ENCODE assay signal across 16 cellular contexts in genomic region chr20:61990484-61990883, GRCh38.
DNase-seq lines count a peak whose midpoint lies in the region; ATAC-seq and TF ChIP-seq lines count a peak whose summit lies in the region.
"Had no signal": no experiment of that assay in that cellular context is flagged by ENCODE, and none has a peak within 500 bp of the region (broad histone marks: within the 10 kb centered on the region; RNA-seq: fewer than 3 reads in every experiment).

No MANE protein-coding gene starts in this region.

- H3K27me3 Mint-ChIP-seq in endothelial cell (ENCODE audit: unreplicated experiment) = peaks cover 6% of the 10 kb centered on the region
- H3K27me3 Mint-ChIP-seq in natural killer cell treated with Interleukin-12 subunit alpha and Interleukin-12 subunit beta and Interleukin-15 and Interleukin-18, amount 100 ng/mL, for 72 hours = no peaks in the 10 kb centered on the region
- H3K27me3 Mint-ChIP-seq: B cell had no signal

- H2AFZ ChIP-seq in Karpas-422 (ENCODE audit: low read length) = no peak overlapping the region

- TF ChIP-seq CTCF in heart left ventricle (IDR thresholded peaks at IDR 0.05) (no peak), endothelial cell (IDR thresholded peaks at IDR 0.05; ENCODE audit: unreplicated experiment) (no peak)

- peaks cover 22% of the 10 kb centered on the region; the same call in 1 of the 2 replicates for H3K79me2 ChIP-seq in Karpas-422 (ENCODE audit: low read length)

- no peaks in the 10 kb centered on the region for H3K4me1 Mint-ChIP-seq in endothelial cell (ENCODE audit: unreplicated experiment)
- peaks cover 32 to 47% of the 10 kb centered on the region in 2 donors for H3K4me1 Mint-ChIP-seq in natural killer cell treated with Interleukin-12 subunit alpha and Interleukin-12 subunit beta and Interleukin-15 and Interleukin-18, amount 100 ng/mL, for 72 hours (ENCODE audit: low read depth in 2 of 2)

- ATAC-seq in left ventricle myocardium superior (no peak), heart left ventricle (no peak), GM21526 (IDR thresholded peaks at IDR 0.05; ENCODE audit: low FRiP score, unreplicated experiment) (no peak)
- ATAC-seq in natural killer cell treated with Interleukin-12 subunit alpha and Interleukin-12 subunit beta and Interleukin-15 and Interleukin-18, amount 100 ng/mL, for 72 hours = no peak
- ATAC-seq: CD8-positive, alpha-beta T cell had no signal

- H3K4me1 ChIP-seq in heart left ventricle (peaks cover 0 to 7% (median 0%) of the 10 kb centered on the region in 12 donors), Karpas-422 (ENCODE audit: low read length) (no peaks in the 10 kb centered on the region)

- H3K9ac ChIP-seq in Karpas-422 (ENCODE audit: low read length) = no peak overlapping the region

- H3K27ac Mint-ChIP-seq in endothelial cell (ENCODE audit: unreplicated experiment) = peak overlapping the region; percentile 36
- H3K27ac Mint-ChIP-seq in natural killer cell treated with Interleukin-12 subunit alpha and Interleukin-12 subunit beta and Interleukin-15 and Interleukin-18, amount 100 ng/mL, for 72 hours = peak overlapping the region in 1 of 2 donors; percentile 30
- H3K27ac Mint-ChIP-seq: B cell, HFFc6 had no signal

- H3K27me3 ChIP-seq in heart left ventricle (no peaks in the 10 kb centered on the region), Karpas-422 (ENCODE audit: low read length) (no peaks in the 10 kb centered on the region)

- WGBS in heart left ventricle, 4 donors = 93 to 96% (median 94%) methylated on average over 10 to 11 of the region's 11 CpGs

- H3K36me3 ChIP-seq in heart left ventricle = peaks cover 0 to 84% (median 62%) of the 10 kb centered on the region in 9 donors
- H3K36me3 ChIP-seq in Karpas-422 (ENCODE audit: insufficient read depth, low read length) = peaks cover 14% of the 10 kb centered on the region

- H3K4me2 ChIP-seq in Karpas-422 (ENCODE audit: low read depth, low read length, poor library complexity, severe bottlenecking) = no peak overlapping the region

- H3K9me3 ChIP-seq in heart left ventricle = peaks cover 0 to 21% (median 10%) of the 10 kb centered on the region in 12 donors
- no peaks in the 10 kb centered on the region for H3K9me3 ChIP-seq in Karpas-422 (ENCODE audit: low read length)

- no peaks in the 10 kb centered on the region for H3K9me2 ChIP-seq in Karpas-422 (replicated peaks; ENCODE audit: insufficient read depth, low read length)

- H3K9me3 Mint-ChIP-seq in endothelial cell (ENCODE audit: unreplicated experiment) = peaks cover 5% of the 10 kb centered on the region
- peaks cover 7% of the 10 kb centered on the region for H3K9me3 Mint-ChIP-seq in natural killer cell treated with Interleukin-12 subunit alpha and Interleukin-12 subunit beta and Interleukin-15 and Interleukin-18, amount 100 ng/mL, for 72 hours

- peak overlapping the region; percentile 65 for H3K4me3 Mint-ChIP-seq in endothelial cell (ENCODE audit: unreplicated experiment)
- H3K4me3 Mint-ChIP-seq in natural killer cell treated with Interleukin-12 subunit alpha and Interleukin-12 subunit beta and Interleukin-15 and Interleukin-18, amount 100 ng/mL, for 72 hours = peak overlapping the region; percentile 37
- H3K4me3 Mint-ChIP-seq: B cell; CD8-positive, alpha-beta T cell; HFFc6 had no signal

- DNase-seq in left ventricle myocardium superior = peak; percentile 12
- DNase-seq in heart left ventricle = no peak
- no peak for DNase-seq in endothelial cell (ENCODE audit: low spot score)
- peak; percentile 52 for DNase-seq in natural killer cell treated with Interleukin-12 subunit alpha and Interleukin-12 subunit beta and Interleukin-15 and Interleukin-18, amount 100 ng/mL, for 72 hours (ENCODE audit: low spot score)
- DNase-seq in globus pallidus (ENCODE audit: low spot score) = no peak
- no peak for DNase-seq in Karpas-422
- DNase-seq: 8988T, COR-L47, DND-41, GDM1, HCEC 1CT, HFFc6 had no signal

- H4K20me1 ChIP-seq in Karpas-422 (ENCODE audit: insufficient read depth, low read depth, low read length) = peaks cover 3% of the 10 kb centered on the region; the same call in 1 of the 2 replicates

- H3K27ac ChIP-seq in heart left ventricle (no peak overlapping the region), Karpas-422 (ENCODE audit: low read length) (no peak overlapping the region)
- H3K27ac ChIP-seq: C4-2B had no signal

- intact Hi-C loops in left ventricle myocardium superior (cut with micrococcal nuclease) (no loop called here), heart left ventricle (cut with DNase I) (no loop called here)

- TF ChIP-seq POLR2A in heart left ventricle (IDR thresholded peaks at IDR 0.05) = no peak

- H3K4me3 ChIP-seq in heart left ventricle = no peak overlapping the region
- no peak overlapping the region for H3K4me3 ChIP-seq in Karpas-422 (ENCODE audit: low read length)

- peaks cover 86% of the 10 kb centered on the region for H3K36me3 Mint-ChIP-seq in endothelial cell (ENCODE audit: low read depth, unreplicated experiment)
- H3K36me3 Mint-ChIP-seq in natural killer cell treated with Interleukin-12 subunit alpha and Interleukin-12 subunit beta and Interleukin-15 and Interleukin-18, amount 100 ng/mL, for 72 hours = peaks cover 68% of the 10 kb centered on the region

Comparison
In these comparisons a context has a peak if more than half of its experiments do, and no peak if none do; other contexts are left out.
1. DNase-seq: peak in left ventricle myocardium superior (single experiment) and natural killer cell treated with Interleukin-12 subunit alpha and Interleukin-12 subunit beta and Interleukin-15 and Interleukin-18, amount 100 ng/mL, for 72 hours (single experiment); none in heart left ventricle (0 of 5), endothelial cell (single experiment), globus pallidus (single experiment) and Karpas-422 (single experiment).